In genomic region chr1:43423672-43424550, GRCh38 we compare ENCODE assay signal across 1 cellular context.
TF ChIP-seq lines count a peak whose summit lies in the region.

No MANE protein-coding gene starts in this region.

TF ChIP-seq in GM12891, 5 proteins besides CTCF, POLR2A, EP300 and RAD21 (continued from another document):
- TF ChIP-seq POLR2AphosphoS5 (IDR thresholded peaks at IDR 0.05; ENCODE audit: low read depth, low read length) (no peak), TAF1 (IDR thresholded peaks at IDR 0.05; ENCODE audit: low read depth, low read length) (no peak), POU2F2 (IDR thresholded peaks at IDR 0.05; ENCODE audit: low read depth, low read length) (no peak)
